21 cellular contexts compared by ENCODE assay signal in the genomic region with DNA sequence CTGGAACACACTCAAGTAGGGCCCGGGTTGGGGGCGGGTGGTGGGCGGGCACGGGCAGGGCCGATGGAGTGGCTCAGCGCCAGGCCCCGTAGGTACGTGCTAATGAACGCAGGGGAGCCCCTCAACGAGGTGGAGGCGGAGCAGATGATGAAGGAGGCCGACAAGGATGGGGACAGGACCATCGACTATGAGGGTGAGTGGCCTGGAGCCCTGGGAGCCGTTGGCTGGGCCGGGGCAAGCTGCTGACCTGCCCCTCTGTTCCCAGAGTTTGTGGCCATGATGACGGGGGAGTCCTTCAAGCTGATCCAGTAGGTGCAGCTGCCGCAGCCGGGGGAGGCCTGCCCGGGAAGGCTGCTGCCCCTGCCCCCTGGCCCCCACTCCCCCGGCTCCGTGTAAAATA. TPM values are rescaled to one million over a fixed set of nuclear protein-coding genes. Genes with fewer than 3 reads are reported as not detected.
A peak's percentile ranks its signal among the peaks of the same experiment; 100 is the strongest.
DNase-seq lines count a peak whose midpoint lies in the region; ATAC-seq, FAIRE-seq and TF ChIP-seq lines count a peak whose summit lies in the region.
"Had no signal": no experiment of that assay in that cellular context is flagged by ENCODE, and none has a peak within 500 bp of the region (broad histone marks: within the 10 kb centered on the region; RNA-seq: fewer than 3 reads in every experiment).

No MANE protein-coding gene starts in this region.

- H3K9me3 ChIP-seq in right cardiac atrium (ENCODE audit: control insufficient read depth, low read length) (no peaks in the 10 kb centered on the region), right atrium auricular region (no peaks in the 10 kb centered on the region), body of pancreas (no peaks in the 10 kb centered on the region), pancreas (no peaks in the 10 kb centered on the region)

- H3K4me1 ChIP-seq in right cardiac atrium (ENCODE audit: control insufficient read depth, insufficient read depth, low read length) (no peaks in the 10 kb centered on the region), right atrium auricular region (peaks cover 0 to 17% of the 10 kb centered on the region in 2 donors), body of pancreas (peaks cover 60% of the 10 kb centered on the region), pancreas (peaks cover 7 to 26% (median 16%) of the 10 kb centered on the region in 3 donors)

- POLR2A ChIA-PET in activated CD8-positive, alpha-beta T cell treated with anti-CD3 and anti-CD28 coated beads, Interleukin-2, amount 10 ng/mL, durations not matched to agents 7 days and 5 days (lab: Charles Lee) = no interaction called here

- FAIRE-seq in pancreas (lab: Jason Lieb, UNC) = no peak
- FAIRE-seq: G401.6, GM12878, K562 had no signal

- H3K36me3 Mint-ChIP-seq in activated CD8-positive, alpha-beta T cell treated with anti-CD3 and anti-CD28 coated beads, Interleukin-2, amount 10 ng/mL, durations not matched to agents 7 days and 5 days (ENCODE audit: low read depth) = no peaks in the 10 kb centered on the region
- H3K36me3 Mint-ChIP-seq: CD4-positive, CD25-positive, alpha-beta regulatory T cell had no signal

- H3K36me3 ChIP-seq in right atrium auricular region (no peaks in the 10 kb centered on the region), body of pancreas (replicated peaks in 1 of 2; ENCODE audit: insufficient read depth in 1 of 2, low read depth in 2 of 2) (no peaks in the 10 kb centered on the region), pancreas (no peaks in the 10 kb centered on the region)

- H3K9me3 Mint-ChIP-seq in activated CD8-positive, alpha-beta T cell treated with anti-CD3 and anti-CD28 coated beads, Interleukin-2, amount 10 ng/mL, durations not matched to agents 7 days and 5 days (ENCODE audit: insufficient read depth) = no peaks in the 10 kb centered on the region
- H3K9me3 Mint-ChIP-seq: CD4-positive, CD25-positive, alpha-beta regulatory T cell had no signal

- TF ChIP-seq POLR2A in body of pancreas (IDR thresholded peaks at IDR 0.05) = no peak

- H3K27ac Mint-ChIP-seq in activated CD8-positive, alpha-beta T cell treated with anti-CD3 and anti-CD28 coated beads, Interleukin-2, amount 10 ng/mL, durations not matched to agents 7 days and 5 days = no peak overlapping the region

- H3K4me3 ChIP-seq in right cardiac atrium (ENCODE audit: low read length) (no peak overlapping the region), right atrium auricular region (no peak overlapping the region), body of pancreas (no peak overlapping the region), pancreas (peak overlapping the region in 3 of 4 donors; percentile 39 to 59 (median 55))
- H3K4me3 ChIP-seq: GM12878, GM23248, K562 had no signal

- 86% methylated on average over 21 of the region's 21 CpGs for WGBS in right cardiac atrium
- WGBS in body of pancreas, 2 donors = 38 to 66% methylated on average over 14 to 18 of the region's 21 CpGs
- 42 to 50% methylated on average over 19 to 21 of the region's 21 CpGs for WGBS in pancreas, 2 donors

- TF ChIP-seq CTCF in right atrium auricular region (IDR thresholded peaks at IDR 0.05) = no peak
- no peak for TF ChIP-seq CTCF in body of pancreas (IDR thresholded peaks at IDR 0.05)
- no peak for TF ChIP-seq CTCF in pancreas (IDR thresholded peaks at IDR 0.05)

- no peak for ATAC-seq in right cardiac atrium
- ATAC-seq in body of pancreas = no peak
- no peak for ATAC-seq in pancreas
- no peak for ATAC-seq in activated CD8-positive, alpha-beta T cell treated with anti-CD3 and anti-CD28 coated beads, Interleukin-2, amount 10 ng/mL, durations not matched to agents 7 days and 5 days
- ATAC-seq: GM12878, K562 had no signal

- no peak overlapping the region for H3K4me3 Mint-ChIP-seq in activated CD8-positive, alpha-beta T cell treated with anti-CD3 and anti-CD28 coated beads, Interleukin-2, amount 10 ng/mL, durations not matched to agents 7 days and 5 days

- intact Hi-C loops in right cardiac atrium (cut with DNase I) = no loop called here
- intact Hi-C loops in body of pancreas (cut with DNase I) = no loop called here
- intact Hi-C loops in pancreas (cut with DNase I) = no loop called here

- DNase-seq in right cardiac atrium (peak in 2 of 3 donors; percentile 54 to 60), right atrium auricular region (ENCODE audit: low spot score) (no peak), body of pancreas (peak in 3 of 4 donors; percentile 40 to 42 (median 42)), pancreas (peak in 5 of 6 donors; percentile 53 to 82 (median 65)), DMS 273 (lab: John Stamatoyannopoulos, UW; ENCODE audit: unreplicated experiment) (no peak), globus pallidus (ENCODE audit: low spot score) (no peak)
- DNase-seq in activated CD8-positive, alpha-beta T cell treated with anti-CD3 and anti-CD28 coated beads, Interleukin-2, amount 10 ng/mL, durations not matched to agents 7 days and 5 days = no peak
- DNase-seq: ACHN; AML-193; CD4-positive, CD25-positive, alpha-beta regulatory T cell; DND-41; GM23248; MV-4-11; NCI-H1417 treated with DMSO at 0.1 percent for 48 hours; NCI-H1930; NCI-H2171 treated with DMSO at 0.1 percent for 48 hours; NCI-H446 treated with DMSO at 0.1 percent for 48 hours; NK-92 treated with Interleukin-12 subunit alpha and Interleukin-12 subunit beta, amount 100 ng/mL, for 24 hours had no signal

- H3K27me3 Mint-ChIP-seq in activated CD8-positive, alpha-beta T cell treated with anti-CD3 and anti-CD28 coated beads, Interleukin-2, amount 10 ng/mL, durations not matched to agents 7 days and 5 days (ENCODE audit: low read depth) = peaks cover 3% of the 10 kb centered on the region

- peaks cover 4% of the 10 kb centered on the region for H3K4me1 Mint-ChIP-seq in activated CD8-positive, alpha-beta T cell treated with anti-CD3 and anti-CD28 coated beads, Interleukin-2, amount 10 ng/mL, durations not matched to agents 7 days and 5 days (ENCODE audit: low read depth)

- H3K27ac ChIP-seq in right cardiac atrium (ENCODE audit: low read length) (no peak overlapping the region), right atrium auricular region (no peak overlapping the region), body of pancreas (peak overlapping the region; percentile 81 to 96 (median 93)), pancreas (peak overlapping the region; percentile 85 to 94 (median 90))
- H3K27ac ChIP-seq: GM23248 had no signal

- CTCF ChIA-PET in activated CD8-positive, alpha-beta T cell treated with anti-CD3 and anti-CD28 coated beads, Interleukin-2, amount 10 ng/mL, durations not matched to agents 7 days and 5 days (lab: Charles Lee) = no interaction called here

- H3K27me3 ChIP-seq in right cardiac atrium (ENCODE audit: control insufficient read depth, insufficient read depth) (no peaks in the 10 kb centered on the region), right atrium auricular region (no peaks in the 10 kb centered on the region), body of pancreas (no peaks in the 10 kb centered on the region), pancreas (no peaks in the 10 kb centered on the region)

RNA-seq across cellular contexts. Expression of a gene that starts 1.8 kb away (rescaled TPM):
- total RNA-seq in right cardiac atrium (under 1 TPM in 2 of 4 donors, not detected in 2; 0.24 to 0.36 TPM), right atrium auricular region (not detected), body of pancreas (1 to 10 TPM; 1.0 to 4.3 TPM), pancreas (1 to 10 TPM in 3 of 6 donors, under 1 TPM in 3; 0.39 to 1.4 (median 0.86) TPM)
- polyA plus RNA-seq in right cardiac atrium (0.18 TPM), pancreas (1 to 10 TPM; 3.6 to 4.4 TPM)
- under 1 TPM; 0.21 to 0.42 TPM for total RNA-seq in activated CD8-positive, alpha-beta T cell treated with anti-CD3 and anti-CD28 coated beads, Interleukin-2, amount 10 ng/mL, durations not matched to agents 7 days and 5 days
- total RNA-seq: CD4-positive, CD25-positive, alpha-beta regulatory T cell; K562 had no signal
- polyA plus RNA-seq: CD4-positive, CD25-positive, alpha-beta regulatory T cell; GM23248 had no signal

RNA-seq across cellular contexts. Expression of a gene that starts 2.2 kb away (rescaled TPM):
- total RNA-seq in right cardiac atrium (under 1 TPM; 0.34 to 0.89 (median 0.59) TPM), right atrium auricular region (1 to 10 TPM in 1 of 2 donors, under 1 TPM in 1; 0.51 to 1.8 TPM), body of pancreas (100 to 1,000 TPM in 1 of 2 donors, 10 to 100 TPM in 1; 65.6 to 107 TPM), pancreas (10 to 100 TPM; 43.6 to 98.9 (median 78.6) TPM)
- polyA plus RNA-seq in right cardiac atrium (1.9 TPM), pancreas (100 to 1,000 TPM in 1 of 2 donors, 10 to 100 TPM in 1; 72.2 to 120 TPM)
- under 1 TPM in 1 of 2 experiments, not detected in 1; 0.70 TPM for total RNA-seq in activated CD8-positive, alpha-beta T cell treated with anti-CD3 and anti-CD28 coated beads, Interleukin-2, amount 10 ng/mL, durations not matched to agents 7 days and 5 days
- total RNA-seq: GM23248 had no signal

RNA-seq across cellular contexts. Expression of a gene that starts 26.0 kb away (rescaled TPM):
- 100 to 1,000 TPM; 152 to 205 (median 174) TPM for total RNA-seq in right cardiac atrium
- polyA plus RNA-seq in right cardiac atrium = 73.7 TPM
- 10 to 100 TPM; 69.9 to 91.6 TPM for total RNA-seq in right atrium auricular region
- total RNA-seq in body of pancreas = 10 to 100 TPM; 71.3 to 79.1 TPM
- total RNA-seq in pancreas = 100 to 1,000 TPM in 2 of 6 donors, 10 to 100 TPM in 4; 75.4 to 160 (median 97.5) TPM
- polyA plus RNA-seq in pancreas = 10 to 100 TPM; 42.3 to 71.1 TPM
- 100 to 1,000 TPM; 398 TPM for total RNA-seq in activated CD8-positive, alpha-beta T cell treated with anti-CD3 and anti-CD28 coated beads, Interleukin-2, amount 10 ng/mL, durations not matched to agents 7 days and 5 days

Comparison
In these comparisons a context has a peak if more than half of its experiments do, and no peak if none do; other contexts are left out.
1. DNase-seq: peak in right cardiac atrium (2 of 3), body of pancreas (3 of 4) and pancreas (5 of 6); none in right atrium auricular region (single experiment), DMS 273 (single experiment), globus pallidus (single experiment) and activated CD8-positive, alpha-beta T cell treated with anti-CD3 and anti-CD28 coated beads, Interleukin-2, amount 10 ng/mL, durations not matched to agents 7 days and 5 days (single experiment).
2. H3K27ac ChIP-seq: peak in body of pancreas (4 of 4) and pancreas (4 of 4); none in right cardiac atrium (single experiment) and right atrium auricular region (0 of 2).
3. H3K4me3 ChIP-seq: peak in pancreas (3 of 4); none in right cardiac atrium (single experiment), right atrium auricular region (0 of 2) and body of pancreas (0 of 2).
4. RNA of a gene that starts 2.2 kb away (total RNA-seq): 65.6 to 107 TPM in body of pancreas and 43.6 to 98.9 TPM in pancreas; 0.51 to 1.8 TPM in right atrium auricular region, 0.34 to 0.89 TPM in right cardiac atrium and 0.70 TPM in activated CD8-positive, alpha-beta T cell treated with anti-CD3 and anti-CD28 coated beads, Interleukin-2, amount 10 ng/mL, durations not matched to agents 7 days and 5 days; every median in the first group is over 10 times any median in the second.